ENCODE assay signal across 9 cellular contexts in genomic region chr14:22375321-22375930, GRCh38.
DNase-seq lines count a peak whose midpoint lies in the region; ATAC-seq and TF ChIP-seq lines count a peak whose summit lies in the region.
"Had no signal": no experiment of that assay in that cellular context is flagged by ENCODE, and none has a peak within 500 bp of the region (broad histone marks: within the 10 kb centered on the region; RNA-seq: fewer than 3 reads in every experiment).

No MANE protein-coding gene starts in this region.

- TF ChIP-seq CTCF in brain (conservative IDR thresholded peaks at IDR 0.05), result peak; percentile 82 to 90

- H3K27me3 Mint-ChIP-seq in brain, result peaks cover 16% of the 10 kb centered on the region
- no peaks in the 10 kb centered on the region for H3K27me3 Mint-ChIP-seq in activated T-helper 2 cell treated with anti-CD3 and anti-CD28 coated beads, Interferon-gamma antibody, Interleukin-2, Interleukin-4, amounts not matched to agents 10 μg/mL and 5 μg/mL and 100 μg/mL, durations not matched to agents 14 hours and 24 hours and 36 hours (ENCODE audit: low read depth)
- H3K27me3 Mint-ChIP-seq: stimulated activated naive CD8-positive, alpha-beta T cell treated with anti-CD3 and anti-CD28 coated beads, Interleukin-15, Interleukin-2, amounts not matched to agents 100 ng/mL and 50 ng/mL, for 24 hours had no signal

- intact Hi-C loops in Right ventricle myocardium superior (cut with DNase I) (no loop called here), Right ventricle myocardium inferior (cut with DNase I) (loop anchor here (2.0 kb wide), 1 partner anchor 57 kb away; no protein-coding TSS in a partner anchor)
- intact Hi-C loops in activated T-helper 2 cell treated with anti-CD3 and anti-CD28 coated beads, Interferon-gamma antibody, Interleukin-2, Interleukin-4, amounts not matched to agents 10 μg/mL and 5 μg/mL and 100 μg/mL, durations not matched to agents 14 hours and 24 hours and 36 hours (cut with micrococcal nuclease), result no loop called here

- peaks cover 9% of the 10 kb centered on the region for H3K4me1 Mint-ChIP-seq in brain
- H3K4me1 Mint-ChIP-seq in activated T-helper 2 cell treated with anti-CD3 and anti-CD28 coated beads, Interferon-gamma antibody, Interleukin-2, Interleukin-4, amounts not matched to agents 10 μg/mL and 5 μg/mL and 100 μg/mL, durations not matched to agents 14 hours and 24 hours and 36 hours (ENCODE audit: low read depth), result no peaks in the 10 kb centered on the region

- peak; percentile 71 for ATAC-seq in Right ventricle myocardium superior (ENCODE audit: poor library complexity)
- ATAC-seq in Right ventricle myocardium inferior, result no peak

- H3K9me3 Mint-ChIP-seq in brain, result no peaks in the 10 kb centered on the region
- H3K9me3 Mint-ChIP-seq in activated T-helper 2 cell treated with anti-CD3 and anti-CD28 coated beads, Interferon-gamma antibody, Interleukin-2, Interleukin-4, amounts not matched to agents 10 μg/mL and 5 μg/mL and 100 μg/mL, durations not matched to agents 14 hours and 24 hours and 36 hours, result no peaks in the 10 kb centered on the region
- H3K9me3 Mint-ChIP-seq: stimulated activated naive CD8-positive, alpha-beta T cell treated with anti-CD3 and anti-CD28 coated beads, Interleukin-15, Interleukin-2, amounts not matched to agents 100 ng/mL and 50 ng/mL, for 24 hours had no signal

- no peaks in the 10 kb centered on the region for H3K36me3 Mint-ChIP-seq in brain
- H3K36me3 Mint-ChIP-seq in activated T-helper 2 cell treated with anti-CD3 and anti-CD28 coated beads, Interferon-gamma antibody, Interleukin-2, Interleukin-4, amounts not matched to agents 10 μg/mL and 5 μg/mL and 100 μg/mL, durations not matched to agents 14 hours and 24 hours and 36 hours (ENCODE audit: low read depth), result no peaks in the 10 kb centered on the region

- no peak for DNase-seq in Right ventricle myocardium superior
- DNase-seq in Right ventricle myocardium inferior (ENCODE audit: missing footprints), result no peak
- peak; percentile 54 for DNase-seq in NCI-H2196 (lab: John Stamatoyannopoulos, UW; ENCODE audit: unreplicated experiment)
- peak; percentile 62 to 70 for DNase-seq in lung microvascular endothelial cell (ENCODE audit: low read depth in 2 of 2)
- DNase-seq in activated T-helper 2 cell treated with anti-CD3 and anti-CD28 coated beads, Interferon-gamma antibody, Interleukin-2, Interleukin-4, amounts not matched to agents 10 μg/mL and 5 μg/mL and 100 μg/mL, durations not matched to agents 14 hours and 24 hours and 36 hours (ENCODE audit: low spot score), result no peak
- DNase-seq in activated T-cell treated with anti-CD3 and anti-CD28 coated beads for 4 hours, result no peak
- no peak for DNase-seq in activated CD4-positive, alpha-beta T cell treated with anti-CD3 and anti-CD28 coated beads for 48 hours

- H3K27ac Mint-ChIP-seq in brain, result no peak overlapping the region
- no peak overlapping the region for H3K27ac Mint-ChIP-seq in activated T-helper 2 cell treated with anti-CD3 and anti-CD28 coated beads, Interferon-gamma antibody, Interleukin-2, Interleukin-4, amounts not matched to agents 10 μg/mL and 5 μg/mL and 100 μg/mL, durations not matched to agents 14 hours and 24 hours and 36 hours
- H3K27ac Mint-ChIP-seq: stimulated activated naive CD8-positive, alpha-beta T cell treated with anti-CD3 and anti-CD28 coated beads, Interleukin-15, Interleukin-2, amounts not matched to agents 100 ng/mL and 50 ng/mL, for 24 hours had no signal

- no peak overlapping the region for H3K4me3 Mint-ChIP-seq in brain
- no peak overlapping the region for H3K4me3 Mint-ChIP-seq in activated T-helper 2 cell treated with anti-CD3 and anti-CD28 coated beads, Interferon-gamma antibody, Interleukin-2, Interleukin-4, amounts not matched to agents 10 μg/mL and 5 μg/mL and 100 μg/mL, durations not matched to agents 14 hours and 24 hours and 36 hours (ENCODE audit: low read depth)
- H3K4me3 Mint-ChIP-seq: stimulated activated naive CD8-positive, alpha-beta T cell treated with anti-CD3 and anti-CD28 coated beads, Interleukin-15, Interleukin-2, amounts not matched to agents 100 ng/mL and 50 ng/mL, for 24 hours had no signal

Comparison
In these comparisons a context has a peak if more than half of its experiments do, and no peak if none do; other contexts are left out.
1. DNase-seq: peak in NCI-H2196 (single experiment) and lung microvascular endothelial cell (2 of 2); none in Right ventricle myocardium superior (single experiment), Right ventricle myocardium inferior (single experiment), activated T-helper 2 cell treated with anti-CD3 and anti-CD28 coated beads, Interferon-gamma antibody, Interleukin-2, Interleukin-4, amounts not matched to agents 10 μg/mL and 5 μg/mL and 100 μg/mL, durations not matched to agents 14 hours and 24 hours and 36 hours (single experiment), activated T-cell treated with anti-CD3 and anti-CD28 coated beads for 4 hours (single experiment) and activated CD4-positive, alpha-beta T cell treated with anti-CD3 and anti-CD28 coated beads for 48 hours (single experiment).